Comparison of ENCODE assay signal across 2 cellular contexts in the genomic region with DNA sequence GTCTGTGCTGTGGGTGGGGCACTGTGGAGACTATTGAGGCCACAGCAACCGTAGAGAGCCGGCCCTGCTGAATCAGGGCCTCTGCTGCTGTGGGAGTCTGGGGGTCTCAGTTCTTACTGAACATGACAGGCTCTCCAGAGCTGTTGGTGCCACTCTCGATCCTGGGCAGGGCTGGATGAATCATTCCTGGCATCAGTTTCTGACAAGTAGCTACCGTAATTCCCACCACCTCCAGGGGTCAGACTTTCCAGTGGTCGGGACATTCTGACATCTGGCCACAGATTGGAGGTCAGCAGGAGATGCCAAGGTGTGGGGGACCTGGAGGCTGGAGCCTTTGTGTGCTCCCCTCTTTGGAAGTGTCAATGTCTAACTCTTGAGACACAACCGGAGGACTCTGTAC.
TF ChIP-seq lines count a peak whose summit lies in the region.

No MANE protein-coding gene starts in this region.

TF ChIP-seq in SK-N-SH, 30 proteins besides CTCF, POLR2A, EP300 and RAD21 (continued from another document):
- TF ChIP-seq, protein P1, sequence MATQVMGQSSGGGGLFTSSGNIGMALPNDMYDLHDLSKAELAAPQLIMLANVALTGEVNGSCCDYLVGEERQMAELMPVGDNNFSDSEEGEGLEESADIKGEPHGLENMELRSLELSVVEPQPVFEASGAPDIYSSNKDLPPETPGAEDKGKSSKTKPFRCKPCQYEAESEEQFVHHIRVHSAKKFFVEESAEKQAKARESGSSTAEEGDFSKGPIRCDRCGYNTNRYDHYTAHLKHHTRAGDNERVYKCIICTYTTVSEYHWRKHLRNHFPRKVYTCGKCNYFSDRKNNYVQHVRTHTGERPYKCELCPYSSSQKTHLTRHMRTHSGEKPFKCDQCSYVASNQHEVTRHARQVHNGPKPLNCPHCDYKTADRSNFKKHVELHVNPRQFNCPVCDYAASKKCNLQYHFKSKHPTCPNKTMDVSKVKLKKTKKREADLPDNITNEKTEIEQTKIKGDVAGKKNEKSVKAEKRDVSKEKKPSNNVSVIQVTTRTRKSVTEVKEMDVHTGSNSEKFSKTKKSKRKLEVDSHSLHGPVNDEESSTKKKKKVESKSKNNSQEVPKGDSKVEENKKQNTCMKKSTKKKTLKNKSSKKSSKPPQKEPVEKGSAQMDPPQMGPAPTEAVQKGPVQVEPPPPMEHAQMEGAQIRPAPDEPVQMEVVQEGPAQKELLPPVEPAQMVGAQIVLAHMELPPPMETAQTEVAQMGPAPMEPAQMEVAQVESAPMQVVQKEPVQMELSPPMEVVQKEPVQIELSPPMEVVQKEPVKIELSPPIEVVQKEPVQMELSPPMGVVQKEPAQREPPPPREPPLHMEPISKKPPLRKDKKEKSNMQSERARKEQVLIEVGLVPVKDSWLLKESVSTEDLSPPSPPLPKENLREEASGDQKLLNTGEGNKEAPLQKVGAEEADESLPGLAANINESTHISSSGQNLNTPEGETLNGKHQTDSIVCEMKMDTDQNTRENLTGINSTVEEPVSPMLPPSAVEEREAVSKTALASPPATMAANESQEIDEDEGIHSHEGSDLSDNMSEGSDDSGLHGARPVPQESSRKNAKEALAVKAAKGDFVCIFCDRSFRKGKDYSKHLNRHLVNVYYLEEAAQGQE (IDR thresholded peaks at IDR 0.05; ENCODE audit: low read depth, low read length): no peak
- TF ChIP-seq NRF1 (IDR thresholded peaks at IDR 0.05; ENCODE audit: low read depth, low read length) (no peak), TCF12 (IDR thresholded peaks at IDR 0.05) (no peak), YY1 (IDR thresholded peaks at IDR 0.05; ENCODE audit: low read depth) (no peak), FOXJ3 (CRISPR knock-in tag; IDR thresholded peaks at IDR 0.05) (no peak), CHD2 (IDR thresholded peaks at IDR 0.05; ENCODE audit: low read length, partially characterized antibody) (no peak), TAF1 (IDR thresholded peaks at IDR 0.05; ENCODE audit: borderline replicate concordance, low read depth, low read length) (no peak), GATA2 (CRISPR knock-in tag; IDR thresholded peaks at IDR 0.05) (no peak), MXI1 (IDR thresholded peaks at IDR 0.05; ENCODE audit: low read depth, low read length) (no peak), FOSL2 (IDR thresholded peaks at IDR 0.05; ENCODE audit: borderline replicate concordance, low read depth) (no peak), RXRA (IDR thresholded peaks at IDR 0.05; ENCODE audit: borderline replicate concordance, low read depth) (no peak)
- TF ChIP-seq, protein P2, sequence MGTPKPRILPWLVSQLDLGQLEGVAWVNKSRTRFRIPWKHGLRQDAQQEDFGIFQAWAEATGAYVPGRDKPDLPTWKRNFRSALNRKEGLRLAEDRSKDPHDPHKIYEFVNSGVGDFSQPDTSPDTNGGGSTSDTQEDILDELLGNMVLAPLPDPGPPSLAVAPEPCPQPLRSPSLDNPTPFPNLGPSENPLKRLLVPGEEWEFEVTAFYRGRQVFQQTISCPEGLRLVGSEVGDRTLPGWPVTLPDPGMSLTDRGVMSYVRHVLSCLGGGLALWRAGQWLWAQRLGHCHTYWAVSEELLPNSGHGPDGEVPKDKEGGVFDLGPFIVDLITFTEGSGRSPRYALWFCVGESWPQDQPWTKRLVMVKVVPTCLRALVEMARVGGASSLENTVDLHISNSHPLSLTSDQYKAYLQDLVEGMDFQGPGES (IDR thresholded peaks at IDR 0.05; ENCODE audit: low read depth, low read length): no peak
- TF ChIP-seq, protein P3, sequence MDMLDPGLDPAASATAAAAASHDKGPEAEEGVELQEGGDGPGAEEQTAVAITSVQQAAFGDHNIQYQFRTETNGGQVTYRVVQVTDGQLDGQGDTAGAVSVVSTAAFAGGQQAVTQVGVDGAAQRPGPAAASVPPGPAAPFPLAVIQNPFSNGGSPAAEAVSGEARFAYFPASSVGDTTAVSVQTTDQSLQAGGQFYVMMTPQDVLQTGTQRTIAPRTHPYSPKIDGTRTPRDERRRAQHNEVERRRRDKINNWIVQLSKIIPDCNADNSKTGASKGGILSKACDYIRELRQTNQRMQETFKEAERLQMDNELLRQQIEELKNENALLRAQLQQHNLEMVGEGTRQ (IDR thresholded peaks at IDR 0.05; ENCODE audit: borderline replicate concordance, low read depth, low read length): no peak

TF ChIP-seq in SK-N-SH treated with all-trans-retinoic acid at 6 μM for 48 hours, 23 proteins besides CTCF, POLR2A, EP300 and RAD21 (continued from another document):
- TF ChIP-seq, protein P4, sequence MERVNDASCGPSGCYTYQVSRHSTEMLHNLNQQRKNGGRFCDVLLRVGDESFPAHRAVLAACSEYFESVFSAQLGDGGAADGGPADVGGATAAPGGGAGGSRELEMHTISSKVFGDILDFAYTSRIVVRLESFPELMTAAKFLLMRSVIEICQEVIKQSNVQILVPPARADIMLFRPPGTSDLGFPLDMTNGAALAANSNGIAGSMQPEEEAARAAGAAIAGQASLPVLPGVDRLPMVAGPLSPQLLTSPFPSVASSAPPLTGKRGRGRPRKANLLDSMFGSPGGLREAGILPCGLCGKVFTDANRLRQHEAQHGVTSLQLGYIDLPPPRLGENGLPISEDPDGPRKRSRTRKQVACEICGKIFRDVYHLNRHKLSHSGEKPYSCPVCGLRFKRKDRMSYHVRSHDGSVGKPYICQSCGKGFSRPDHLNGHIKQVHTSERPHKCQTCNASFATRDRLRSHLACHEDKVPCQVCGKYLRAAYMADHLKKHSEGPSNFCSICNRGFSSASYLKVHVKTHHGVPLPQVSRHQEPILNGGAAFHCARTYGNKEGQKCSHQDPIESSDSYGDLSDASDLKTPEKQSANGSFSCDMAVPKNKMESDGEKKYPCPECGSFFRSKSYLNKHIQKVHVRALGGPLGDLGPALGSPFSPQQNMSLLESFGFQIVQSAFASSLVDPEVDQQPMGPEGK (CRISPR knock-in tag; IDR thresholded peaks at IDR 0.05; ENCODE audit: borderline replicate concordance): no peak
- TF ChIP-seq, protein P5, sequence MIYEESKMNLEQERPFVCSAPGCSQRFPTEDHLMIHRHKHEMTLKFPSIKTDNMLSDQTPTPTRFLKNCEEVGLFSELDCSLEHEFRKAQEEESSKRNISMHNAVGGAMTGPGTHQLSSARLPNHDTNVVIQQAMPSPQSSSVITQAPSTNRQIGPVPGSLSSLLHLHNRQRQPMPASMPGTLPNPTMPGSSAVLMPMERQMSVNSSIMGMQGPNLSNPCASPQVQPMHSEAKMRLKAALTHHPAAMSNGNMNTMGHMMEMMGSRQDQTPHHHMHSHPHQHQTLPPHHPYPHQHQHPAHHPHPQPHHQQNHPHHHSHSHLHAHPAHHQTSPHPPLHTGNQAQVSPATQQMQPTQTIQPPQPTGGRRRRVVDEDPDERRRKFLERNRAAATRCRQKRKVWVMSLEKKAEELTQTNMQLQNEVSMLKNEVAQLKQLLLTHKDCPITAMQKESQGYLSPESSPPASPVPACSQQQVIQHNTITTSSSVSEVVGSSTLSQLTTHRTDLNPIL (CRISPR knock-in tag; IDR thresholded peaks at IDR 0.05; ENCODE audit: low read depth): no peak
- TF ChIP-seq CSDC2 (CRISPR knock-in tag; IDR thresholded peaks at IDR 0.05) (no peak), RARB (CRISPR knock-in tag; IDR thresholded peaks at IDR 0.05) (no peak), OSR1 (CRISPR knock-in tag; IDR thresholded peaks at IDR 0.05) (no peak), ZNF8 (CRISPR knock-in tag; IDR thresholded peaks at IDR 0.05) (no peak), ARNTL (CRISPR knock-in tag; IDR thresholded peaks at IDR 0.05; ENCODE audit: borderline replicate concordance, low read depth) (no peak), ZFP30 (CRISPR knock-in tag; IDR thresholded peaks at IDR 0.05) (no peak), ESRRG (CRISPR knock-in tag; IDR thresholded peaks at IDR 0.05) (no peak)
- TF ChIP-seq, protein P6, sequence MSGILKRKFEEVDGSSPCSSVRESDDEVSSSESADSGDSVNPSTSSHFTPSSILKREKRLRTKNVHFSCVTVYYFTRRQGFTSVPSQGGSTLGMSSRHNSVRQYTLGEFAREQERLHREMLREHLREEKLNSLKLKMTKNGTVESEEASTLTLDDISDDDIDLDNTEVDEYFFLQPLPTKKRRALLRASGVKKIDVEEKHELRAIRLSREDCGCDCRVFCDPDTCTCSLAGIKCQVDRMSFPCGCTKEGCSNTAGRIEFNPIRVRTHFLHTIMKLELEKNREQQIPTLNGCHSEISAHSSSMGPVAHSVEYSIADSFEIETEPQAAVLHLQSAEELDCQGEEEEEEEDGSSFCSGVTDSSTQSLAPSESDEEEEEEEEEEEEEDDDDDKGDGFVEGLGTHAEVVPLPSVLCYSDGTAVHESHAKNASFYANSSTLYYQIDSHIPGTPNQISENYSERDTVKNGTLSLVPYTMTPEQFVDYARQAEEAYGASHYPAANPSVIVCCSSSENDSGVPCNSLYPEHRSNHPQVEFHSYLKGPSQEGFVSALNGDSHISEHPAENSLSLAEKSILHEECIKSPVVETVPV (CRISPR knock-in tag; IDR thresholded peaks at IDR 0.05): no peak
- TF ChIP-seq, protein P7, sequence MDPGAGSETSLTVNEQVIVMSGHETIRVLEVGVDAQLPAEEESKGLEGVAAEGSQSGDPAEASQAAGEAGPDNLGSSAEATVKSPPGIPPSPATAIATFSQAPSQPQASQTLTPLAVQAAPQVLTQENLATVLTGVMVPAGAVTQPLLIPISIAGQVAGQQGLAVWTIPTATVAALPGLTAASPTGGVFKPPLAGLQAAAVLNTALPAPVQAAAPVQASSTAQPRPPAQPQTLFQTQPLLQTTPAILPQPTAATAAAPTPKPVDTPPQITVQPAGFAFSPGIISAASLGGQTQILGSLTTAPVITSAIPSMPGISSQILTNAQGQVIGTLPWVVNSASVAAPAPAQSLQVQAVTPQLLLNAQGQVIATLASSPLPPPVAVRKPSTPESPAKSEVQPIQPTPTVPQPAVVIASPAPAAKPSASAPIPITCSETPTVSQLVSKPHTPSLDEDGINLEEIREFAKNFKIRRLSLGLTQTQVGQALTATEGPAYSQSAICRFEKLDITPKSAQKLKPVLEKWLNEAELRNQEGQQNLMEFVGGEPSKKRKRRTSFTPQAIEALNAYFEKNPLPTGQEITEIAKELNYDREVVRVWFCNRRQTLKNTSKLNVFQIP (CRISPR knock-in tag; IDR thresholded peaks at IDR 0.05; ENCODE audit: borderline replicate concordance, low read depth): no peak
- TF ChIP-seq, protein P8, sequence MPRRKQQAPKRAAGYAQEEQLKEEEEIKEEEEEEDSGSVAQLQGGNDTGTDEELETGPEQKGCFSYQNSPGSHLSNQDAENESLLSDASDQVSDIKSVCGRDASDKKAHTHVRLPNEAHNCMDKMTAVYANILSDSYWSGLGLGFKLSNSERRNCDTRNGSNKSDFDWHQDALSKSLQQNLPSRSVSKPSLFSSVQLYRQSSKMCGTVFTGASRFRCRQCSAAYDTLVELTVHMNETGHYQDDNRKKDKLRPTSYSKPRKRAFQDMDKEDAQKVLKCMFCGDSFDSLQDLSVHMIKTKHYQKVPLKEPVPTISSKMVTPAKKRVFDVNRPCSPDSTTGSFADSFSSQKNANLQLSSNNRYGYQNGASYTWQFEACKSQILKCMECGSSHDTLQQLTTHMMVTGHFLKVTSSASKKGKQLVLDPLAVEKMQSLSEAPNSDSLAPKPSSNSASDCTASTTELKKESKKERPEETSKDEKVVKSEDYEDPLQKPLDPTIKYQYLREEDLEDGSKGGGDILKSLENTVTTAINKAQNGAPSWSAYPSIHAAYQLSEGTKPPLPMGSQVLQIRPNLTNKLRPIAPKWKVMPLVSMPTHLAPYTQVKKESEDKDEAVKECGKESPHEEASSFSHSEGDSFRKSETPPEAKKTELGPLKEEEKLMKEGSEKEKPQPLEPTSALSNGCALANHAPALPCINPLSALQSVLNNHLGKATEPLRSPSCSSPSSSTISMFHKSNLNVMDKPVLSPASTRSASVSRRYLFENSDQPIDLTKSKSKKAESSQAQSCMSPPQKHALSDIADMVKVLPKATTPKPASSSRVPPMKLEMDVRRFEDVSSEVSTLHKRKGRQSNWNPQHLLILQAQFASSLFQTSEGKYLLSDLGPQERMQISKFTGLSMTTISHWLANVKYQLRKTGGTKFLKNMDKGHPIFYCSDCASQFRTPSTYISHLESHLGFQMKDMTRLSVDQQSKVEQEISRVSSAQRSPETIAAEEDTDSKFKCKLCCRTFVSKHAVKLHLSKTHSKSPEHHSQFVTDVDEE (CRISPR knock-in tag; IDR thresholded peaks at IDR 0.05): no peak
